In genomic region chr17:61250335-61250890, GRCh38 we compare ENCODE assay signal across 13 cellular contexts.
DNase-seq lines count a peak whose midpoint lies in the region; ATAC-seq, FAIRE-seq and TF ChIP-seq lines count a peak whose summit lies in the region.
"Had no signal": no experiment of that assay in that cellular context is flagged by ENCODE, and none has a peak within 500 bp of the region (broad histone marks: within the 10 kb centered on the region; RNA-seq: fewer than 3 reads in every experiment).

No MANE protein-coding gene starts in this region.

- H3K4me3 Mint-ChIP-seq in stimulated activated naive CD8-positive, alpha-beta T cell treated with anti-CD3 and anti-CD28 coated beads, Interleukin-15, Interleukin-2, amounts not matched to agents 100 ng/mL and 50 ng/mL, for 24 hours = no peak overlapping the region
- H3K4me3 Mint-ChIP-seq in astrocyte (ENCODE audit: unreplicated experiment) = no peak overlapping the region
- H3K4me3 Mint-ChIP-seq: CD4-positive, alpha-beta T cell; IgD-negative memory B cell had no signal

- H3K27ac ChIP-seq in astrocyte (ENCODE audit: low read depth, low read length) (peak overlapping the region; percentile 49), mesenchymal stem cell (ENCODE audit: low read length, poor library complexity, severe bottlenecking) (peak overlapping the region; percentile 10)

- H2AFZ ChIP-seq in astrocyte (ENCODE audit: low read depth, low read length) (no peak overlapping the region), mesenchymal stem cell (ENCODE audit: low read depth, low read length) (no peak overlapping the region)

- no peak for TF ChIP-seq CTCF in astrocyte (IDR thresholded peaks at IDR 0.05; ENCODE audit: insufficient read depth, low read depth, low read length)

- H2BK120ac ChIP-seq in mesenchymal stem cell (ENCODE audit: low read depth, low read length) = peak overlapping the region; percentile 42

- H3K4me3 ChIP-seq in astrocyte (ENCODE audit: insufficient read depth, low read depth, low read length) (no peak overlapping the region), mesenchymal stem cell (ENCODE audit: insufficient read depth in 1 of 2, low read depth in 1 of 2, low read length in 2 of 2) (peak overlapping the region in 1 of 2 experiments; percentile 32)
- H3K4me3 ChIP-seq: HAP-1 had no signal

- H4K20me1 ChIP-seq in astrocyte (ENCODE audit: insufficient read depth, low read length) = no peaks in the 10 kb centered on the region

- H3K4me1 ChIP-seq in astrocyte (ENCODE audit: insufficient read depth, low read length) (peaks cover 32% of the 10 kb centered on the region), mesenchymal stem cell (ENCODE audit: control insufficient read depth, insufficient read depth, low read depth, low read length) (peaks cover 3% of the 10 kb centered on the region)

- H3K4me1 Mint-ChIP-seq in stimulated activated naive CD8-positive, alpha-beta T cell treated with anti-CD3 and anti-CD28 coated beads, Interleukin-15, Interleukin-2, amounts not matched to agents 100 ng/mL and 50 ng/mL, for 24 hours (ENCODE audit: low read depth) = peaks cover 22% of the 10 kb centered on the region
- H3K4me1 Mint-ChIP-seq in astrocyte (ENCODE audit: low read depth, unreplicated experiment) = peaks cover 25% of the 10 kb centered on the region
- H3K4me1 Mint-ChIP-seq: IgD-negative memory B cell had no signal

- no peak overlapping the region for H2BK5ac ChIP-seq in mesenchymal stem cell (ENCODE audit: low read depth, low read length, poor library complexity, severe bottlenecking)

- no peaks in the 10 kb centered on the region for H3K79me1 ChIP-seq in mesenchymal stem cell (replicated peaks; ENCODE audit: low read length, poor library complexity, severe bottlenecking)

- no peaks in the 10 kb centered on the region for H3K27me3 ChIP-seq in astrocyte (ENCODE audit: insufficient read depth, low read length)
- H3K27me3 ChIP-seq in mesenchymal stem cell (ENCODE audit: control insufficient read depth in 1 of 2, insufficient read depth in 1 of 2, low read length in 2 of 2) = no peaks in the 10 kb centered on the region

- H3K36me3 ChIP-seq in astrocyte (ENCODE audit: insufficient read depth, low read length) = no peaks in the 10 kb centered on the region
- no peaks in the 10 kb centered on the region for H3K36me3 ChIP-seq in mesenchymal stem cell (ENCODE audit: control insufficient read depth in 1 of 2, insufficient read depth in 2 of 2, low read depth in 1 of 2, low read length in 2 of 2)
- H3K36me3 ChIP-seq: HAP-1 had no signal

- no peak overlapping the region for H2AK5ac ChIP-seq in mesenchymal stem cell (ENCODE audit: low read length, severe bottlenecking)

- no peak for ATAC-seq in stimulated activated naive CD8-positive, alpha-beta T cell treated with anti-CD3 and anti-CD28 coated beads, Interleukin-15, Interleukin-2, amounts not matched to agents 100 U/mL and 50 U/mL, for 24 hours
- ATAC-seq in HG03354 (IDR thresholded peaks at IDR 0.05; ENCODE audit: poor library complexity, severe bottlenecking, unreplicated experiment) = no peak
- ATAC-seq in GM21528 (IDR thresholded peaks at IDR 0.05; ENCODE audit: low FRiP score, unreplicated experiment) = no peak

- peak overlapping the region in 1 of 2 experiments; percentile 38 for H2BK12ac ChIP-seq in mesenchymal stem cell (ENCODE audit: low read length in 2 of 2)

- H4K8ac ChIP-seq in mesenchymal stem cell (ENCODE audit: low read length) = peak overlapping the region; percentile 84

- peak overlapping the region; percentile 77 for H3K4me2 ChIP-seq in astrocyte (ENCODE audit: low read length)
- no peak overlapping the region for H3K4me2 ChIP-seq in mesenchymal stem cell (ENCODE audit: low read length, poor library complexity, severe bottlenecking)

- peak overlapping the region; percentile 14 to 98 for H3K4ac ChIP-seq in mesenchymal stem cell (ENCODE audit: low read depth in 1 of 2, low read length in 2 of 2)

- no peak overlapping the region for H2BK15ac ChIP-seq in mesenchymal stem cell (ENCODE audit: low read depth, poor library complexity, severe bottlenecking)

- H3K23ac ChIP-seq in mesenchymal stem cell (ENCODE audit: low read length in 2 of 2) = no peak overlapping the region

- FAIRE-seq in astrocyte (lab: Jason Lieb, UNC) = no peak
- FAIRE-seq: GM18507 had no signal

- H3K9ac ChIP-seq in astrocyte (ENCODE audit: low read length) (no peak overlapping the region), mesenchymal stem cell (ENCODE audit: low read length) (peak overlapping the region; percentile 47)

- WGBS in mesenchymal stem cell = 37% methylated on average over 6 of the region's 6 CpGs

- peak overlapping the region; percentile 19 for H3K27ac Mint-ChIP-seq in stimulated activated naive CD8-positive, alpha-beta T cell treated with anti-CD3 and anti-CD28 coated beads, Interleukin-15, Interleukin-2, amounts not matched to agents 100 ng/mL and 50 ng/mL, for 24 hours
- H3K27ac Mint-ChIP-seq in astrocyte (ENCODE audit: unreplicated experiment) = no peak overlapping the region
- H3K27ac Mint-ChIP-seq: CD4-positive, alpha-beta T cell; IgD-negative memory B cell had no signal

- no peaks in the 10 kb centered on the region for H3K9me3 Mint-ChIP-seq in stimulated activated naive CD8-positive, alpha-beta T cell treated with anti-CD3 and anti-CD28 coated beads, Interleukin-15, Interleukin-2, amounts not matched to agents 100 ng/mL and 50 ng/mL, for 24 hours
- peaks cover 7% of the 10 kb centered on the region for H3K9me3 Mint-ChIP-seq in astrocyte (ENCODE audit: unreplicated experiment)
- H3K9me3 Mint-ChIP-seq: CD4-positive, alpha-beta T cell; IgD-negative memory B cell had no signal

- H3K18ac ChIP-seq in mesenchymal stem cell (ENCODE audit: low read depth in 1 of 2, low read length in 2 of 2) = peak overlapping the region; percentile 85 to 94

- H3K9me3 ChIP-seq in astrocyte (ENCODE audit: insufficient read depth, low read depth, low read length) (no peaks in the 10 kb centered on the region), mesenchymal stem cell (ENCODE audit: control insufficient read depth, low read length) (no peaks in the 10 kb centered on the region)
- H3K9me3 ChIP-seq: HAP-1 had no signal

- no peaks in the 10 kb centered on the region for H3K79me2 ChIP-seq in astrocyte (ENCODE audit: insufficient read depth, low read length)

- H3K36me3 Mint-ChIP-seq in stimulated activated naive CD8-positive, alpha-beta T cell treated with anti-CD3 and anti-CD28 coated beads, Interleukin-15, Interleukin-2, amounts not matched to agents 100 ng/mL and 50 ng/mL, for 24 hours (ENCODE audit: low read depth) = no peaks in the 10 kb centered on the region
- no peaks in the 10 kb centered on the region for H3K36me3 Mint-ChIP-seq in astrocyte (ENCODE audit: low read depth, unreplicated experiment)

- no peak for DNase-seq in stimulated activated naive CD8-positive, alpha-beta T cell treated with anti-CD3 and anti-CD28 coated beads, Interleukin-15, Interleukin-2, amounts not matched to agents 100 U/mL and 50 U/mL, for 24 hours
- DNase-seq in astrocyte (ENCODE audit: low read depth) (peak; percentile 72), mesenchymal stem cell (peak; percentile 87), NCI-H524 treated with DMSO at 0.1 percent for 48 hours (lab: John Stamatoyannopoulos, UW) (no peak), midbrain (lab: John Stamatoyannopoulos, UW) (no peak)
- DNase-seq: activated CD4-positive, CD25-positive, alpha-beta regulatory T cell treated with anti-CD3 and anti-CD28 coated beads, Interleukin-2, amount 50 U/mL, for 72 hours; CD4-positive, alpha-beta T cell had no signal

- no peaks in the 10 kb centered on the region for H3K27me3 Mint-ChIP-seq in stimulated activated naive CD8-positive, alpha-beta T cell treated with anti-CD3 and anti-CD28 coated beads, Interleukin-15, Interleukin-2, amounts not matched to agents 100 ng/mL and 50 ng/mL, for 24 hours
- H3K27me3 Mint-ChIP-seq in astrocyte (ENCODE audit: low read depth, unreplicated experiment) = peaks cover 3% of the 10 kb centered on the region
- H3K27me3 Mint-ChIP-seq: CD4-positive, alpha-beta T cell; IgD-negative memory B cell had no signal

- H4K91ac ChIP-seq in mesenchymal stem cell (ENCODE audit: low read length) = no peak overlapping the region

- H3K14ac ChIP-seq in mesenchymal stem cell (ENCODE audit: low read length in 2 of 2) = no peak overlapping the region

Comparison
In these comparisons a context has a peak if more than half of its experiments do, and no peak if none do; other contexts are left out.
1. DNase-seq: peak in astrocyte (single experiment) and mesenchymal stem cell (single experiment); none in stimulated activated naive CD8-positive, alpha-beta T cell treated with anti-CD3 and anti-CD28 coated beads, Interleukin-15, Interleukin-2, amounts not matched to agents 100 U/mL and 50 U/mL, for 24 hours (single experiment), NCI-H524 treated with DMSO at 0.1 percent for 48 hours (single experiment) and midbrain (single experiment).